In genomic region chr1:13762642-13763041, GRCh38 we compare ENCODE assay signal across 19 cellular contexts.
DNase-seq lines count a peak whose midpoint lies in the region; ATAC-seq and TF ChIP-seq lines count a peak whose summit lies in the region.
"Had no signal": no experiment of that assay in that cellular context is flagged by ENCODE, and none has a peak within 500 bp of the region (broad histone marks: within the 10 kb centered on the region; RNA-seq: fewer than 3 reads in every experiment).

No MANE protein-coding gene starts in this region.

- TF ChIP-seq POLR2A in GM19193 (IDR thresholded peaks at IDR 0.05; ENCODE audit: extremely low read depth, insufficient read depth, insufficient read length): peak; percentile 16

- intact Hi-C loops in activated CD8-positive, alpha-beta T cell treated with anti-CD3 and anti-CD28 coated beads for 36 hours (cut with micrococcal nuclease): no loop called here
- intact Hi-C loops in activated CD4-positive, alpha-beta T cell treated with anti-CD3 and anti-CD28 coated beads, Interleukin-2, amount 10 ng/mL, durations not matched to agents 24 days and 14 days (cut with micrococcal nuclease): no loop called here
- intact Hi-C loops in ascending aorta (cut with DNase I): no loop called here

- H3K4me3 Mint-ChIP-seq in activated CD8-positive, alpha-beta T cell treated with anti-CD3 and anti-CD28 coated beads for 36 hours: no peak overlapping the region
- no peak overlapping the region for H3K4me3 Mint-ChIP-seq in nephron
- H3K4me3 Mint-ChIP-seq in activated CD4-positive, alpha-beta T cell treated with anti-CD3 and anti-CD28 coated beads, Interleukin-2, amount 10 ng/mL, durations not matched to agents 24 days and 14 days: no peak overlapping the region

- H3K9me3 ChIP-seq in ascending aorta: no peaks in the 10 kb centered on the region
- H3K9me3 ChIP-seq: body of pancreas, lower lobe of right lung had no signal

- H3K27me3 ChIP-seq in ascending aorta: no peaks in the 10 kb centered on the region
- H3K27me3 ChIP-seq: body of pancreas had no signal

- ATAC-seq in activated CD8-positive, alpha-beta T cell treated with anti-CD3 and anti-CD28 coated beads for 36 hours: no peak
- ATAC-seq: body of pancreas, lower lobe of right lung had no signal

- DNase-seq in Ammon's horn (ENCODE audit: low spot score) (peak; percentile 34), kidney tubule cell (ENCODE audit: low spot score) (no peak), ascending aorta (ENCODE audit: low spot score in 2 of 2) (no peak), CD1c-positive myeloid dendritic cell (ENCODE audit: extremely low spot score) (no peak)
- no peak for DNase-seq in activated CD8-positive, alpha-beta T cell treated with anti-CD3 and anti-CD28 coated beads for 36 hours
- no peak for DNase-seq in activated CD4-positive, alpha-beta T cell treated with anti-CD3 and anti-CD28 coated beads, Interleukin-2, amount 10 ng/mL, durations not matched to agents 24 days and 14 days
- DNase-seq: activated CD4-positive, alpha-beta T cell treated with anti-CD3 and anti-CD28 coated beads, Interleukin-2, amount 50 U/mL, for 1 hour; body of pancreas; DMS79; effector CD8-positive, alpha-beta T cell; H7; Kasumi-1; lower lobe of right lung; NCI-H146; NCI-H524; T-helper 2 cell had no signal

- no peak for TF ChIP-seq CTCF in activated CD8-positive, alpha-beta T cell treated with anti-CD3 and anti-CD28 coated beads for 36 hours (IDR thresholded peaks at IDR 0.05)
- TF ChIP-seq CTCF in nephron (IDR thresholded peaks at IDR 0.05; ENCODE audit: unreplicated experiment in 3 of 3) (no peak), ascending aorta (IDR thresholded peaks at IDR 0.05) (no peak)

- H3K36me3 ChIP-seq in ascending aorta: no peaks in the 10 kb centered on the region
- H3K36me3 ChIP-seq: lower lobe of right lung had no signal

- CTCF ChIA-PET in activated CD8-positive, alpha-beta T cell treated with anti-CD3 and anti-CD28 coated beads for 36 hours (lab: Charles Lee): interaction anchor here (1.0 kb wide), 1 partner anchor 51 kb away, joined by 4 read pairs; no protein-coding TSS in a partner anchor

- H3K4me1 ChIP-seq in ascending aorta: peaks cover 5 to 33% of the 10 kb centered on the region in 2 donors

- H3K27ac ChIP-seq in ascending aorta: no peak overlapping the region
- H3K27ac ChIP-seq: lower lobe of right lung had no signal

- POLR2A ChIA-PET in activated CD8-positive, alpha-beta T cell treated with anti-CD3 and anti-CD28 coated beads for 36 hours (lab: Charles Lee): interaction anchor here (1.0 to 2.9 kb wide), 2 partner anchors 9 to 13 kb away, joined by 4 to 9 read pairs; no protein-coding TSS in a partner anchor

- peaks cover 78% of the 10 kb centered on the region for H3K4me1 Mint-ChIP-seq in activated CD8-positive, alpha-beta T cell treated with anti-CD3 and anti-CD28 coated beads for 36 hours (ENCODE audit: low read depth)
- H3K4me1 Mint-ChIP-seq in nephron: peaks cover 75% of the 10 kb centered on the region
- H3K4me1 Mint-ChIP-seq in activated CD4-positive, alpha-beta T cell treated with anti-CD3 and anti-CD28 coated beads, Interleukin-2, amount 10 ng/mL, durations not matched to agents 24 days and 14 days: peaks cover 43% of the 10 kb centered on the region

- no peak overlapping the region for H3K4me3 ChIP-seq in ascending aorta
- H3K4me3 ChIP-seq: body of pancreas, lower lobe of right lung, skin epidermis had no signal

- H3K36me3 Mint-ChIP-seq in activated CD8-positive, alpha-beta T cell treated with anti-CD3 and anti-CD28 coated beads for 36 hours (ENCODE audit: low read depth): peaks cover 26% of the 10 kb centered on the region
- H3K36me3 Mint-ChIP-seq in nephron (ENCODE audit: low read depth): peaks cover 7% of the 10 kb centered on the region
- H3K36me3 Mint-ChIP-seq in activated CD4-positive, alpha-beta T cell treated with anti-CD3 and anti-CD28 coated beads, Interleukin-2, amount 10 ng/mL, durations not matched to agents 24 days and 14 days (ENCODE audit: low read depth): peaks cover 4% of the 10 kb centered on the region

- no peaks in the 10 kb centered on the region for H3K9me3 Mint-ChIP-seq in activated CD8-positive, alpha-beta T cell treated with anti-CD3 and anti-CD28 coated beads for 36 hours
- no peaks in the 10 kb centered on the region for H3K9me3 Mint-ChIP-seq in nephron
- H3K9me3 Mint-ChIP-seq in activated CD4-positive, alpha-beta T cell treated with anti-CD3 and anti-CD28 coated beads, Interleukin-2, amount 10 ng/mL, durations not matched to agents 24 days and 14 days: no peaks in the 10 kb centered on the region

- peak overlapping the region; percentile 86 for H3K27ac Mint-ChIP-seq in activated CD8-positive, alpha-beta T cell treated with anti-CD3 and anti-CD28 coated beads for 36 hours
- H3K27ac Mint-ChIP-seq in nephron: peak overlapping the region in 2 of 3 experiments; percentile 51
- H3K27ac Mint-ChIP-seq in activated CD4-positive, alpha-beta T cell treated with anti-CD3 and anti-CD28 coated beads, Interleukin-2, amount 10 ng/mL, durations not matched to agents 24 days and 14 days: no peak overlapping the region

- H3K27me3 Mint-ChIP-seq in activated CD8-positive, alpha-beta T cell treated with anti-CD3 and anti-CD28 coated beads for 36 hours: no peaks in the 10 kb centered on the region
- H3K27me3 Mint-ChIP-seq in nephron (ENCODE audit: low read depth): no peaks in the 10 kb centered on the region
- H3K27me3 Mint-ChIP-seq in activated CD4-positive, alpha-beta T cell treated with anti-CD3 and anti-CD28 coated beads, Interleukin-2, amount 10 ng/mL, durations not matched to agents 24 days and 14 days: no peaks in the 10 kb centered on the region
